Comparison of ENCODE assay signal across 1 cellular context in the genomic region with DNA sequence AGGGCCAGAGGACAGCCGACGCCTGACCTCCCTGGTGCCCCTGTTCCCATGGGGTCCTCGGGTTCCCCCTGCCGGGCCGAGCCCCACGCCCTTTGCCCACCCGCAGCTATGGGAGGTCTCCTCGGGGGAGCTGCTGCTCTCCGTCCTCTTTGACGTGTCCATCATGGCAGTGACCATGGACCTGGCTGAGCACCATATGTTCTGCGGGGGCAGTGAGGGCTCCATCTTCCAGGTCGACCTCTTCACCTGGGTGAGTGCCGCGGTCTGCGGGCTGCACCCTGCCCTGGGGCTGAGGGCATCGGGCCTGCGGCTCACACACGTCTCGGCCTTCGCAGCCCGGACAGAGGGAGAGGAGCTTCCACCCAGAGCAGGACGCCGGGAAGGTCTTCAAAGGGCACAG.
TF ChIP-seq lines count a peak whose summit lies in the region.

No MANE protein-coding gene starts in this region.

TF ChIP-seq in HCT116, 20 proteins besides CTCF, POLR2A, EP300 and RAD21 (continued from another document):
- TF ChIP-seq, protein P1, sequence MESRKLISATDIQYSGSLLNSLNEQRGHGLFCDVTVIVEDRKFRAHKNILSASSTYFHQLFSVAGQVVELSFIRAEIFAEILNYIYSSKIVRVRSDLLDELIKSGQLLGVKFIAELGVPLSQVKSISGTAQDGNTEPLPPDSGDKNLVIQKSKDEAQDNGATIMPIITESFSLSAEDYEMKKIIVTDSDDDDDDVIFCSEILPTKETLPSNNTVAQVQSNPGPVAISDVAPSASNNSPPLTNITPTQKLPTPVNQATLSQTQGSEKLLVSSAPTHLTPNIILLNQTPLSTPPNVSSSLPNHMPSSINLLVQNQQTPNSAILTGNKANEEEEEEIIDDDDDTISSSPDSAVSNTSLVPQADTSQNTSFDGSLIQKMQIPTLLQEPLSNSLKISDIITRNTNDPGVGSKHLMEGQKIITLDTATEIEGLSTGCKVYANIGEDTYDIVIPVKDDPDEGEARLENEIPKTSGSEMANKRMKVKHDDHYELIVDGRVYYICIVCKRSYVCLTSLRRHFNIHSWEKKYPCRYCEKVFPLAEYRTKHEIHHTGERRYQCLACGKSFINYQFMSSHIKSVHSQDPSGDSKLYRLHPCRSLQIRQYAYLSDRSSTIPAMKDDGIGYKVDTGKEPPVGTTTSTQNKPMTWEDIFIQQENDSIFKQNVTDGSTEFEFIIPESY (IDR thresholded peaks at IDR 0.05; ENCODE audit: extremely low read depth, insufficient replicate concordance, low read length), result no peak
- TF ChIP-seq MAX (IDR thresholded peaks at IDR 0.05) (no peak), ELF1 (IDR thresholded peaks at IDR 0.05; ENCODE audit: borderline replicate concordance, low read depth) (no peak), JUND (IDR thresholded peaks at IDR 0.05) (no peak), TCF7L2 (IDR thresholded peaks at IDR 0.05; ENCODE audit: borderline replicate concordance, extremely low read depth, insufficient read depth, insufficient read length) (no peak)
